In genomic region chr14:92675421-92675820, GRCh38 we compare ENCODE assay signal across 15 cellular contexts.
DNase-seq lines count a peak whose midpoint lies in the region; ATAC-seq and TF ChIP-seq lines count a peak whose summit lies in the region.
"Had no signal": no experiment of that assay in that cellular context is flagged by ENCODE, and none has a peak within 500 bp of the region (broad histone marks: within the 10 kb centered on the region; RNA-seq: fewer than 3 reads in every experiment).

No MANE protein-coding gene starts in this region.

- H3K9me3 Mint-ChIP-seq in activated T-helper 17 cell treated with anti-CD3 and anti-CD28 coated beads, Interleukin-2, amount 50 U/mL, for 72 hours = no peaks in the 10 kb centered on the region
- no peaks in the 10 kb centered on the region for H3K9me3 Mint-ChIP-seq in natural killer cell

- H3K36me3 ChIP-seq in GM06990 (ENCODE audit: control insufficient read depth, insufficient read depth, low read length) (no peaks in the 10 kb centered on the region; the same call in none of the 2 replicates), mucosa of descending colon (ENCODE audit: low read depth) (no peaks in the 10 kb centered on the region)

- DNase-seq in CD1c-positive myeloid dendritic cell (ENCODE audit: extremely low spot score) = peak; percentile 62
- no peak for DNase-seq in GM06990 (ENCODE audit: extremely low read depth, insufficient read length)
- DNase-seq in natural killer cell = no peak
- DNase-seq in mucosa of descending colon = no peak
- DNase-seq in stimulated activated naive CD4-positive, alpha-beta T cell treated with Interleukin-2 at 50 U/mL for 16 hours (lab: John Stamatoyannopoulos, UW) = no peak
- DNase-seq in superior temporal gyrus (ENCODE audit: extremely low spot score) = no peak
- DNase-seq: activated CD8-positive, alpha-beta memory T cell treated with anti-CD3 and anti-CD28 coated beads, Interleukin-2, amount 50 U/mL, for 48 hours; amniotic stem cell; foreskin melanocyte; HCEC 1CT; NCI-H2107; NCI-H774; WERI-Rb-1 had no signal

- intact Hi-C loops in natural killer cell (cut with micrococcal nuclease) (no loop called here), mucosa of descending colon (cut with DNase I, micrococcal nuclease) (no loop called here)

- no peaks in the 10 kb centered on the region for H3K9me3 ChIP-seq in mucosa of descending colon

- no peaks in the 10 kb centered on the region for H3K27me3 Mint-ChIP-seq in activated T-helper 17 cell treated with anti-CD3 and anti-CD28 coated beads, Interleukin-2, amount 50 U/mL, for 72 hours
- no peaks in the 10 kb centered on the region for H3K27me3 Mint-ChIP-seq in natural killer cell (ENCODE audit: low read depth in 2 of 2)
- H3K27me3 Mint-ChIP-seq: progenitor cell of endocrine pancreas had no signal

- H3K27me3 ChIP-seq in GM06990 (replicated peaks; ENCODE audit: control insufficient read depth, insufficient read depth, low read length) = no peaks in the 10 kb centered on the region

- ATAC-seq in activated T-helper 17 cell treated with anti-CD3 and anti-CD28 coated beads, Interleukin-2, amount 50 U/mL, for 72 hours (replicated peaks) = no peak
- ATAC-seq in natural killer cell (no peak), mucosa of descending colon (no peak)

- TF ChIP-seq CTCF in GM06990 (IDR thresholded peaks at IDR 0.05; ENCODE audit: insufficient read depth, low read length, poor library complexity, severe bottlenecking) (peak; percentile 16), natural killer cell (IDR thresholded peaks at IDR 0.05) (no peak), mucosa of descending colon (IDR thresholded peaks at IDR 0.05) (no peak)

- no peak overlapping the region for H3K4me3 ChIP-seq in GM06990 (replicated peaks; ENCODE audit: low read depth, low read length)
- H3K4me3 ChIP-seq in mucosa of descending colon = no peak overlapping the region

- peaks cover 91% of the 10 kb centered on the region for H3K36me3 Mint-ChIP-seq in activated T-helper 17 cell treated with anti-CD3 and anti-CD28 coated beads, Interleukin-2, amount 50 U/mL, for 72 hours (ENCODE audit: low read depth)
- H3K36me3 Mint-ChIP-seq in natural killer cell = peaks cover 7% of the 10 kb centered on the region

- peak overlapping the region; percentile 63 for H3K4me3 Mint-ChIP-seq in activated T-helper 17 cell treated with anti-CD3 and anti-CD28 coated beads, Interleukin-2, amount 50 U/mL, for 72 hours
- peak overlapping the region; percentile 56 for H3K4me3 Mint-ChIP-seq in natural killer cell

- H3K27ac Mint-ChIP-seq in activated T-helper 17 cell treated with anti-CD3 and anti-CD28 coated beads, Interleukin-2, amount 50 U/mL, for 72 hours = peak overlapping the region; percentile 31
- H3K27ac Mint-ChIP-seq in natural killer cell = peak overlapping the region; percentile 91 to 96
- H3K27ac Mint-ChIP-seq: progenitor cell of endocrine pancreas had no signal

- peaks cover 42% of the 10 kb centered on the region for H3K4me1 Mint-ChIP-seq in activated T-helper 17 cell treated with anti-CD3 and anti-CD28 coated beads, Interleukin-2, amount 50 U/mL, for 72 hours
- peaks cover 65 to 72% of the 10 kb centered on the region in 2 donors for H3K4me1 Mint-ChIP-seq in natural killer cell

- H3K4me1 ChIP-seq in mucosa of descending colon (ENCODE audit: low read depth) = no peaks in the 10 kb centered on the region
